1 cellular context compared by ENCODE assay signal in genomic region chr17:40309938-40310510, GRCh38.
TF ChIP-seq lines count a peak whose summit lies in the region.

No MANE protein-coding gene starts in this region.

TF ChIP-seq in HepG2, 621 proteins besides CTCF, POLR2A, EP300 and RAD21:
- TF ChIP-seq KLF16 (CRISPR knock-in tag; IDR thresholded peaks at IDR 0.05) (no peak), ZNF790 (CRISPR knock-in tag; IDR thresholded peaks at IDR 0.05; ENCODE audit: borderline replicate concordance) (0 out of 2 replicates have a peak, but pooled peaks have one; percentile 5)
